ENCODE assay signal across 17 cellular contexts in genomic region chr7:78499283-78499682, GRCh38.
"Had no signal": no experiment of that assay in that cellular context is flagged by ENCODE, and none has a peak within 500 bp of the region (broad histone marks: within the 10 kb centered on the region; RNA-seq: fewer than 3 reads in every experiment).

No MANE protein-coding gene starts in this region.

- H3K9me3 Mint-ChIP-seq: activated CD4-positive, alpha-beta memory T cell treated with anti-CD3 and anti-CD28 coated beads for 36 hours; dendritic cell treated with granulocyte-macrophage colony-stimulating factor and Interleukin-4, amounts not matched to agents 40 ng/mL and 50 ng/mL, for 4 days; endodermal cell; nephron progenitor cell had no signal

- H3K4me3 ChIP-seq: body of pancreas, left lung, sigmoid colon had no signal

- H3K36me3 Mint-ChIP-seq: activated CD4-positive, alpha-beta memory T cell treated with anti-CD3 and anti-CD28 coated beads for 36 hours; memory B cell had no signal

- H3K4me3 Mint-ChIP-seq: activated CD4-positive, alpha-beta memory T cell treated with anti-CD3 and anti-CD28 coated beads for 36 hours; central memory CD8-positive, alpha-beta T cell; dendritic cell treated with granulocyte-macrophage colony-stimulating factor and Interleukin-4, amounts not matched to agents 40 ng/mL and 50 ng/mL, for 4 days; endodermal cell; memory B cell; nephron progenitor cell had no signal

- DNase-seq: activated CD4-positive, alpha-beta memory T cell treated with anti-CD3 and anti-CD28 coated beads for 36 hours; activated CD4-positive, CD25-positive, alpha-beta regulatory T cell treated with anti-CD3 and anti-CD28 coated beads, Interleukin-2, amount 50 U/mL, for 72 hours; activated gamma-delta T cell; activated T-cell treated with anti-CD3 and anti-CD28 coated beads, Interleukin-2, amount 50 U/mL, for 48 hours; body of pancreas; endodermal cell; head of caudate nucleus; left lung; nephron progenitor cell; sigmoid colon; stimulated activated CD4-positive, alpha-beta T cell treated with anti-CD3 and anti-CD28 coated beads, Interleukin-2, amount 100 ng/mL, for 48 hours; stimulated activated naive CD4-positive, alpha-beta T cell treated with Interleukin-2 at 50 U/mL for 16 hours; trophoblast cell had no signal

- ATAC-seq: body of pancreas, foreskin keratinocyte, left lung had no signal

- H3K27me3 Mint-ChIP-seq: activated CD4-positive, alpha-beta memory T cell treated with anti-CD3 and anti-CD28 coated beads for 36 hours; central memory CD8-positive, alpha-beta T cell; dendritic cell treated with granulocyte-macrophage colony-stimulating factor and Interleukin-4, amounts not matched to agents 40 ng/mL and 50 ng/mL, for 4 days; memory B cell had no signal

- H3K27ac Mint-ChIP-seq: activated CD4-positive, alpha-beta memory T cell treated with anti-CD3 and anti-CD28 coated beads for 36 hours; dendritic cell treated with granulocyte-macrophage colony-stimulating factor and Interleukin-4, amounts not matched to agents 40 ng/mL and 50 ng/mL, for 4 days; memory B cell; nephron progenitor cell had no signal

- H3K4me1 Mint-ChIP-seq: central memory CD8-positive, alpha-beta T cell; memory B cell; nephron progenitor cell had no signal
